ENCODE assay signal across 8 cellular contexts in genomic region chr7:26865094-26865388, GRCh38. TPM values are rescaled to one million over a fixed set of nuclear protein-coding genes. Genes with fewer than 3 reads are reported as not detected.
DNase-seq lines count a peak whose midpoint lies in the region; ATAC-seq and TF ChIP-seq lines count a peak whose summit lies in the region.

No MANE protein-coding gene starts in this region.

- H3K9me3 Mint-ChIP-seq in T-cell = no peaks in the 10 kb centered on the region

- H3K27ac ChIP-seq in 22Rv1 (peak overlapping the region; percentile 97), ovary (peak overlapping the region in 1 of 2 donors; percentile 64)

- peak overlapping the region; percentile 89 to 94 (median 90) for H3K4me3 Mint-ChIP-seq in T-cell

- peaks cover 22 to 25% (median 25%) of the 10 kb centered on the region in 3 donors for H3K4me1 Mint-ChIP-seq in T-cell

- peaks cover 27 to 49% of the 10 kb centered on the region in 2 donors for H3K27me3 Mint-ChIP-seq in T-cell

- POLR2A ChIA-PET in T-cell (lab: Charles Lee) = no interaction called here

- no peaks in the 10 kb centered on the region for H3K4me1 ChIP-seq in ovary (ENCODE audit: insufficient read depth)

- H3K27ac Mint-ChIP-seq in T-cell = peak overlapping the region; percentile 19 to 91

- H3K9me3 ChIP-seq in ovary = no peaks in the 10 kb centered on the region

- CTCF ChIA-PET in T-cell (lab: Charles Lee) = interaction anchor here in 1 of 2 donors (0.6 kb wide), 1 partner anchor 15 kb away, joined by 4 read pairs; no protein-coding TSS in a partner anchor

- H3K36me3 ChIP-seq in ovary = no peaks in the 10 kb centered on the region

- no peak for TF ChIP-seq CTCF in 22Rv1 (IDR thresholded peaks at IDR 0.05)
- no peak for TF ChIP-seq CTCF in foreskin fibroblast (IDR thresholded peaks at IDR 0.05; ENCODE audit: low read depth, low read length)
- no peak for TF ChIP-seq CTCF in ovary (IDR thresholded peaks at IDR 0.05)

- WGBS in ovary, 3 donors = 3 to 4% (median 3%) methylated on average over 11 of the region's 11 CpGs

- peak in 8 of 34 experiments; percentile 3 to 17 (median 5) for DNase-seq in T-cell
- DNase-seq in foreskin fibroblast = peak in 1 of 2 donors; percentile 83
- peak in 1 of 5 donors; percentile 74 for DNase-seq in ovary
- no peak for DNase-seq in mesenteric fat pad (ENCODE audit: low spot score)
- no peak for DNase-seq in NCI-H226

- intact Hi-C loops in ovary (cut with DNase I) = no loop called here

- TF ChIP-seq EP300 in ovary (IDR thresholded peaks at IDR 0.05) = no peak

- H3K36me3 Mint-ChIP-seq in T-cell = no peaks in the 10 kb centered on the region

- H3K27me3 ChIP-seq in ovary = no peaks in the 10 kb centered on the region

- no peak for TF ChIP-seq POLR2A in ovary (IDR thresholded peaks at IDR 0.05)

- H3K4me3 ChIP-seq in foreskin fibroblast (ENCODE audit: low read depth in 1 of 2, low read length in 2 of 2) (peak overlapping the region; percentile 81 to 98), ovary (peak overlapping the region; percentile 79)

- ATAC-seq in GM18868 (IDR thresholded peaks at IDR 0.05; ENCODE audit: unreplicated experiment) (peak; percentile 42), HG03025 (IDR thresholded peaks at IDR 0.05; ENCODE audit: low FRiP score, unreplicated experiment) (peak; percentile 43), T-cell (replicated peaks in 1 of 4) (peak; percentile 22 to 40 (median 34))

RNA-seq across cellular contexts. Expression of gene SKAP2, which starts 0.7 kb away (rescaled TPM):
- 1 to 10 TPM; 4.8 to 8.9 (median 7.7) TPM for total RNA-seq in T-cell
- total RNA-seq in ovary = 10 to 100 TPM; 17.1 to 40.8 (median 20.0) TPM
- polyA plus RNA-seq in ovary = 10 to 100 TPM in 1 of 2 donors, 1 to 10 TPM in 1; 8.6 to 26.6 TPM
- 45.9 TPM for total RNA-seq in mesenteric fat pad
